8 cellular contexts compared by ENCODE assay signal in the genomic region with DNA sequence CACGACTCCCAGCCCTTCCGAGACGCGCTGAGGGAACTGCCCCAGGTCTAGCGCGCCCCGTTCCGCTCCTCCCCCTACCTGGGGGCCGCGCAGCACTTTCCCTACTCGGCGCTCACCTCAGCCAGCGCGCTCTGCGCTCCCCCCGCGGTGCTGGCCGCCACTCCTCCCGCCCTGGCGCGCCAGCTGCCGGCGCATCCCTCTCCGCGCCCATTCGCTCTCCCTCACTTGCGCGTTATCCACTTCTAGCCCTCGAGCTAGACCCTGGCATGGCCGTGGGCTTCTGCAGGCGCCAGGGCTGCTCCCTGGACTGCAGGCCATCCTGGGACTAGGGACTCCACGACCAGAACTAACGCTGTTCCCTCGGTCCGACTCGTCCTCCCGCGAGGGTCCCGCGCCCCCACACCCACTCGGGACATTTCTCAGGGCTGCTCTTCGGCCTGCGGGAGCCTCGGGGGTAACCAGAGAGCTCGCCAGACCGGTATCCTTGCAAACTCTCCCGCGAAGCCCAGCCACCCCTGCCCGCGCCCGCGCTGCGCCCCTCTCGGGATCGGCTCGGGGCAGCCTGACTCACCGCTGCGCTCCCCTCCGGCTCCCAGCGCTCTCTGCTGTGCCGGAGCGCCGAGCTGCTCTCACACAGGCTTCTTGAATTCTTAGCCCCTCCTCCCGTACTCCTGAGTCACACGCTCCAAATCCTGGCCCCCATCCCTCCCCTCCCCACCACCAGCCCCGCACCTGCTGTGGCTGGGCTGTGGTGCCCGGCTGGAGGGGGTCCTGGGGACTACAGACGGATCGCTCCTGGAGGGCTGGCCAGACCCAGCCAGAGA. TPM values are rescaled to one million over a fixed set of nuclear protein-coding genes. Genes with fewer than 3 reads are reported as not detected.
DNase-seq lines count a peak whose midpoint lies in the region; ATAC-seq and TF ChIP-seq lines count a peak whose summit lies in the region.

TSS of gene NGF (minus strand) at position 617 of the 824 bp plus-strand sequence. CDS start 51,454 bp downstream, outside the sequence.

- peak within 1 kb of the TSS; percentile 98 for H3K4me2 ChIP-seq in PC-9

- H3K27ac ChIP-seq in PC-9 = peak within 1 kb of the TSS; percentile 38
- H3K27ac ChIP-seq in gastroesophageal sphincter = peak within 1 kb of the TSS in 3 of 4 donors; percentile 66 to 80 (median 77)
- no peak within 1 kb of the TSS for H3K27ac ChIP-seq in prostate gland

- TF ChIP-seq POLR2A in gastroesophageal sphincter (IDR thresholded peaks at IDR 0.05) (peak; percentile 27 to 45), prostate gland (IDR thresholded peaks at IDR 0.05) (no peak)

- H4K20me1 ChIP-seq in PC-9 (ENCODE audit: insufficient read depth) = no peaks in the 10 kb centered on the region

- H3K9me2 ChIP-seq in PC-9 (ENCODE audit: insufficient read depth) = no peaks in the 10 kb centered on the region; the same call in 1 of the 2 replicates

- no peaks in the 10 kb centered on the region for H3K9me3 ChIP-seq in ES-I3 (ENCODE audit: control insufficient read depth, insufficient read depth, low read length)
- no peaks in the 10 kb centered on the region for H3K9me3 ChIP-seq in PC-9 (ENCODE audit: insufficient read depth, low read depth)
- H3K9me3 ChIP-seq in gastroesophageal sphincter = no peaks in the 10 kb centered on the region
- no peaks in the 10 kb centered on the region for H3K9me3 ChIP-seq in prostate gland

- H3K36me3 ChIP-seq in ES-I3 (ENCODE audit: insufficient read depth, low read length) = no peaks in the 10 kb centered on the region
- peaks cover 13% of the 10 kb centered on the region for H3K36me3 ChIP-seq in PC-9 (ENCODE audit: low read depth)
- no peaks in the 10 kb centered on the region for H3K36me3 ChIP-seq in gastroesophageal sphincter
- H3K36me3 ChIP-seq in prostate gland = no peaks in the 10 kb centered on the region

- H3K27me3 ChIP-seq in PC-9 (ENCODE audit: insufficient read depth, low read depth) = no peaks in the 10 kb centered on the region
- peaks cover 31% of the 10 kb centered on the region for H3K27me3 ChIP-seq in gastroesophageal sphincter
- peaks cover 7% of the 10 kb centered on the region for H3K27me3 ChIP-seq in prostate gland (replicated peaks; ENCODE audit: insufficient read depth)

- peaks cover 20% of the 10 kb centered on the region for H3F3A ChIP-seq in PC-9 (ENCODE audit: insufficient read depth, low read depth)

- TF ChIP-seq EP300 in gastroesophageal sphincter (IDR thresholded peaks at IDR 0.05) = no peak

- ATAC-seq in gastroesophageal sphincter = peak; percentile 69
- no peak for ATAC-seq in HG03442 (IDR thresholded peaks at IDR 0.05; ENCODE audit: unreplicated experiment)

- WGBS in gastroesophageal sphincter (ENCODE audit: low coverage in 1 of 2), 2 donors = 0% methylated on average over 9 of the region's 69 CpGs; no CpG with 5 or more reads in 1 of the 2 donors
- WGBS in prostate gland = 1% methylated on average over 55 of the region's 69 CpGs

- CTCF ChIA-PET in PC-9 (lab: Charles Lee) = interaction anchor here (0.6 kb wide), 1 partner anchor 168 kb away, joined by 8 read pairs; no protein-coding TSS in a partner anchor

- intact Hi-C loops in PC-9 (cut with micrococcal nuclease; ENCODE audit: unreplicated experiment) = loop anchor here (5.0 kb wide), 3 partner anchors 89 to 161 kb away; no protein-coding TSS in a partner anchor
- intact Hi-C loops in prostate gland (cut with DNase I) = no loop called here

- H2AFZ ChIP-seq in PC-9 = peak within 1 kb of the TSS; percentile 79

- DNase-seq in PC-9 (peak; percentile 52 to 63), prostate gland (ENCODE audit: low spot score) (no peak), GOT3 (lab: John Stamatoyannopoulos, UW) (no peak), KG1 (lab: John Stamatoyannopoulos, UW) (no peak)
- DNase-seq in stimulated activated CD4-positive, alpha-beta T cell treated with anti-CD3 and anti-CD28 coated beads, Interleukin-15, amount 100 ng/mL, for 24 hours = no peak

- peaks cover 35% of the 10 kb centered on the region for H3K79me2 ChIP-seq in PC-9 (ENCODE audit: low read depth)

- POLR2A ChIA-PET in PC-9 (lab: Charles Lee; ENCODE audit: unreplicated experiment) = interaction anchor here (0.5 to 0.6 kb wide), 4 partner anchors 33 to 593 kb away, joined by 3 to 19 read pairs (median 4); no protein-coding TSS in a partner anchor

- no TSS peak for BruUV-seq in PC-9 (replicated peaks; lab: Mats Ljungman, UMichigan)

- peak within 1 kb of the TSS; percentile 67; the same call in 1 of the 2 replicates for H3K9ac ChIP-seq in ES-I3 (ENCODE audit: low read depth, low read length)

- H3K4me1 ChIP-seq in ES-I3 (ENCODE audit: insufficient read depth, low read length) = peaks cover 2% of the 10 kb centered on the region; the same call in 1 of the 2 replicates
- peaks cover 38% of the 10 kb centered on the region for H3K4me1 ChIP-seq in PC-9 (replicated peaks; ENCODE audit: insufficient read depth)
- peaks cover 0 to 25% (median 11%) of the 10 kb centered on the region in 3 donors for H3K4me1 ChIP-seq in gastroesophageal sphincter
- no peaks in the 10 kb centered on the region for H3K4me1 ChIP-seq in prostate gland (replicated peaks)

- peak within 1 kb of the TSS; percentile 93 for H3K4me3 ChIP-seq in PC-9
- peak within 1 kb of the TSS; percentile 31 to 58 for H3K4me3 ChIP-seq in gastroesophageal sphincter
- H3K4me3 ChIP-seq in prostate gland = peak within 1 kb of the TSS; percentile 28 to 30

- TF ChIP-seq CTCF in PC-9 (conservative IDR thresholded peaks at IDR 0.05) (no peak), gastroesophageal sphincter (IDR thresholded peaks at IDR 0.05) (peak in 1 of 4 experiments; percentile 14), prostate gland (IDR thresholded peaks at IDR 0.05) (no peak)

RNA-seq across cellular contexts. Expression of gene NGF, which starts in this region (rescaled TPM):
- total RNA-seq in PC-9 (2021) = 5.5 and 9.7 TPM in 2 replicates
- 1 to 10 TPM in 2 of 4 donors, under 1 TPM in 2; 0.74 to 3.4 (median 2.1) TPM for total RNA-seq in gastroesophageal sphincter
- 1 to 10 TPM; 1.1 to 1.4 TPM for total RNA-seq in prostate gland

Comparison
In these comparisons a context has a peak if more than half of its experiments do, and no peak if none do; other contexts are left out.
1. DNase-seq: peak in PC-9 (2 of 2); none in prostate gland (single experiment), GOT3 (single experiment), KG1 (single experiment) and stimulated activated CD4-positive, alpha-beta T cell treated with anti-CD3 and anti-CD28 coated beads, Interleukin-15, amount 100 ng/mL, for 24 hours (single experiment).
2. H3K27ac ChIP-seq: peak in PC-9 (single experiment) and gastroesophageal sphincter (3 of 4); none in prostate gland (0 of 2).
3. H3K4me3 ChIP-seq: peak in every context shown above with its lines; median percentile 93 in PC-9; 44 in gastroesophageal sphincter; 29 in prostate gland.